Comparison of ENCODE assay signal across 10 cellular contexts in genomic region chr4:124708517-124709300, GRCh38. TPM values are rescaled to one million over a fixed set of nuclear protein-coding genes. Genes with fewer than 3 reads are reported as not detected.
A peak's percentile ranks its signal among the peaks of the same experiment; 100 is the strongest.
DNase-seq lines count a peak whose midpoint lies in the region; TF ChIP-seq lines count a peak whose summit lies in the region.
"Had no signal": no experiment of that assay in that cellular context is flagged by ENCODE, and none has a peak within 500 bp of the region (broad histone marks: within the 10 kb centered on the region; RNA-seq: fewer than 3 reads in every experiment).

No MANE protein-coding gene starts in this region.

- H3K36me3 Mint-ChIP-seq in Calu3 (ENCODE audit: insufficient read depth, unreplicated experiment) (peaks cover 7% of the 10 kb centered on the region), nephron (ENCODE audit: low read depth) (peaks cover 43% of the 10 kb centered on the region)

- no peak for TF ChIP-seq CTCF in Calu3 (IDR thresholded peaks at IDR 0.05; ENCODE audit: unreplicated experiment)
- no peak for TF ChIP-seq CTCF in coronary artery (IDR thresholded peaks at IDR 0.05)
- no peak for TF ChIP-seq CTCF in nephron (IDR thresholded peaks at IDR 0.05; ENCODE audit: unreplicated experiment in 3 of 3)

- peak overlapping the region; percentile 96 for H3K4me3 ChIP-seq in coronary artery

- H3K4me1 Mint-ChIP-seq in Calu3 (ENCODE audit: low read depth, unreplicated experiment), result peaks cover 5% of the 10 kb centered on the region
- peaks cover 40% of the 10 kb centered on the region for H3K4me1 Mint-ChIP-seq in nephron

- H3K9me3 Mint-ChIP-seq in Calu3 (ENCODE audit: low read depth, unreplicated experiment) (no peaks in the 10 kb centered on the region), nephron (no peaks in the 10 kb centered on the region)

- no peak overlapping the region for H3K27ac ChIP-seq in coronary artery

- no TSS peak for BruUV-seq in Calu3 (replicated peaks; lab: Mats Ljungman, UMichigan)

- no peak for DNase-seq in Calu3
- DNase-seq in MV-4-11 (lab: John Stamatoyannopoulos, UW), result peak; percentile 42
- no peak for DNase-seq in coronary artery (ENCODE audit: low spot score)
- DNase-seq in germinal center (ENCODE audit: low spot score), result no peak
- no peak for DNase-seq in T-helper 2 cell
- no peak for DNase-seq in stimulated activated CD4-positive, alpha-beta T cell treated with anti-CD3 and anti-CD28 coated beads, Interleukin-2, amount 100 ng/mL, for 24 hours
- no peak for DNase-seq in foreskin melanocyte
- DNase-seq: NCI-H1417 treated with DMSO at 0.1 percent for 48 hours, right cardiac atrium had no signal

- CTCF ChIA-PET in Calu3 (lab: Charles Lee), result no interaction called here

- H3K27me3 Mint-ChIP-seq in Calu3 (ENCODE audit: unreplicated experiment) (no peaks in the 10 kb centered on the region), nephron (ENCODE audit: low read depth) (no peaks in the 10 kb centered on the region)

- H3K27ac Mint-ChIP-seq in Calu3 (ENCODE audit: unreplicated experiment) (peak overlapping the region; percentile 42), nephron (peak overlapping the region in 2 of 3 experiments; percentile 6 to 22)

- no peak overlapping the region for H3K4me3 Mint-ChIP-seq in Calu3 (ENCODE audit: low read depth, unreplicated experiment)
- H3K4me3 Mint-ChIP-seq in nephron, result peak overlapping the region in 2 of 3 experiments; percentile 75 to 78

- intact Hi-C loops in Calu3 (cut with micrococcal nuclease; ENCODE audit: unreplicated experiment), result loop anchor here (5.0 kb wide), 1 partner anchor 539 kb away; no protein-coding TSS in a partner anchor

RNA-seq across cellular contexts. Expression of gene ANKRD50, which starts 3.8 kb away (rescaled TPM):
- total RNA-seq in Calu3 (2022), result 22.9 and 24.3 TPM in 2 replicates
